ENCODE assay signal across 26 cellular contexts in genomic region chr22:42194953-42195352, GRCh38.
A peak's percentile ranks its signal among the peaks of the same experiment; 100 is the strongest.
DNase-seq lines count a peak whose midpoint lies in the region; ATAC-seq, FAIRE-seq and TF ChIP-seq lines count a peak whose summit lies in the region.
"Had no signal": no experiment of that assay in that cellular context is flagged by ENCODE, and none has a peak within 500 bp of the region (broad histone marks: within the 10 kb centered on the region; RNA-seq: fewer than 3 reads in every experiment).

No MANE protein-coding gene starts in this region.

- H3K79me1 ChIP-seq in mesendoderm (ENCODE audit: low read length) = peaks cover 43% of the 10 kb centered on the region

- H2AFZ ChIP-seq in Karpas-422 (ENCODE audit: low read length) = no peak overlapping the region

- no peaks in the 10 kb centered on the region for H3K27me3 ChIP-seq in CD4-positive, alpha-beta T cell (ENCODE audit: control insufficient read depth, insufficient read depth, low read length)
- H3K27me3 ChIP-seq in Karpas-422 (ENCODE audit: low read length) (no peaks in the 10 kb centered on the region), endodermal cell (ENCODE audit: control insufficient read depth, insufficient read depth, low read length, poor library complexity, severe bottlenecking) (no peaks in the 10 kb centered on the region), mesendoderm (ENCODE audit: insufficient read depth, low read length, poor library complexity) (no peaks in the 10 kb centered on the region)
- H3K27me3 ChIP-seq: adrenal gland, BLaER1, left lung, right lobe of liver, SJSA1, vagina had no signal

- CTCF ChIA-PET in CD4-positive, alpha-beta T cell (lab: Charles Lee) = no interaction called here

- H4K20me1 ChIP-seq in Karpas-422 (ENCODE audit: insufficient read depth, low read depth, low read length) = peaks cover 13% of the 10 kb centered on the region

- H3K36me3 Mint-ChIP-seq in CD4-positive, alpha-beta T cell (ENCODE audit: low read depth) = peaks cover 20% of the 10 kb centered on the region
- peaks cover 8% of the 10 kb centered on the region for H3K36me3 Mint-ChIP-seq in endodermal cell (ENCODE audit: low read depth)

- no peak overlapping the region for H3K23ac ChIP-seq in mesendoderm (ENCODE audit: low read length)

- H3K4me3 ChIP-seq in Karpas-422 (ENCODE audit: low read length) = no peak overlapping the region
- no peak overlapping the region for H3K4me3 ChIP-seq in endodermal cell (ENCODE audit: low read length)
- no peak overlapping the region for H3K4me3 ChIP-seq in mesendoderm (ENCODE audit: low read length)
- H3K4me3 ChIP-seq: adrenal gland, BLaER1, left lung, prostate gland, right lobe of liver, SJSA1, thoracic aorta, vagina had no signal

- H2BK120ac ChIP-seq in mesendoderm (ENCODE audit: low read depth, low read length) = no peak overlapping the region

- H3K9me2 ChIP-seq in Karpas-422 (replicated peaks; ENCODE audit: insufficient read depth, low read length) = no peaks in the 10 kb centered on the region

- peaks cover 96% of the 10 kb centered on the region for H3K79me2 ChIP-seq in Karpas-422 (ENCODE audit: low read length)
- peaks cover 53% of the 10 kb centered on the region for H3K79me2 ChIP-seq in mesendoderm (ENCODE audit: control insufficient read depth, insufficient read depth, low read length)

- H3K36me3 ChIP-seq in Karpas-422 (ENCODE audit: insufficient read depth, low read length) = peaks cover 2% of the 10 kb centered on the region; the same call in 1 of the 2 replicates
- H3K36me3 ChIP-seq in endodermal cell (ENCODE audit: control insufficient read depth, insufficient read depth, low read length) = peaks cover 5% of the 10 kb centered on the region
- no peaks in the 10 kb centered on the region for H3K36me3 ChIP-seq in mesendoderm (ENCODE audit: control insufficient read depth, insufficient read depth, low read length)
- H3K36me3 ChIP-seq: adrenal gland, left lung, prostate gland, right lobe of liver, SJSA1, thoracic aorta, vagina had no signal

- H3K4me1 Mint-ChIP-seq in CD4-positive, alpha-beta T cell (ENCODE audit: low read depth) = peaks cover 87% of the 10 kb centered on the region
- peaks cover 36% of the 10 kb centered on the region for H3K4me1 Mint-ChIP-seq in endodermal cell

- H3K18ac ChIP-seq in mesendoderm (ENCODE audit: low read length) = no peak overlapping the region

- POLR2A ChIA-PET in CD4-positive, alpha-beta T cell (lab: Charles Lee) = no interaction called here

- H3K4me2 ChIP-seq in Karpas-422 (ENCODE audit: low read depth, low read length, poor library complexity, severe bottlenecking) = no peak overlapping the region
- H3K4me2 ChIP-seq in mesendoderm (ENCODE audit: low read length) = no peak overlapping the region

- H4K5ac ChIP-seq in mesendoderm (ENCODE audit: low read length) = no peak overlapping the region

- no peak for TF ChIP-seq CTCF in CD4-positive, alpha-beta T cell (IDR thresholded peaks at IDR 0.05)
- TF ChIP-seq CTCF in endodermal cell (conservative IDR thresholded peaks at IDR 0.05) = no peak

- H3K27me3 Mint-ChIP-seq in CD4-positive, alpha-beta T cell = no peaks in the 10 kb centered on the region
- no peaks in the 10 kb centered on the region for H3K27me3 Mint-ChIP-seq in endodermal cell (ENCODE audit: insufficient read depth)
- H3K27me3 Mint-ChIP-seq: activated CD4-positive, alpha-beta T cell treated with anti-CD3 and anti-CD28 coated beads, Interleukin-2, amount 10 ng/mL, durations not matched to agents 24 days and 14 days; stimulated activated naive CD8-positive, alpha-beta T cell treated with anti-CD3 and anti-CD28 coated beads, Interleukin-15, amount 100 ng/mL, for 72 hours had no signal

- no peak overlapping the region for H2AK5ac ChIP-seq in mesendoderm (ENCODE audit: low read length)

- H3K9me3 ChIP-seq in CD4-positive, alpha-beta T cell (ENCODE audit: control insufficient read depth, low read length) = no peaks in the 10 kb centered on the region
- no peaks in the 10 kb centered on the region for H3K9me3 ChIP-seq in Karpas-422 (ENCODE audit: low read length)
- H3K9me3 ChIP-seq in endodermal cell (ENCODE audit: control insufficient read depth, low read length) = no peaks in the 10 kb centered on the region
- H3K9me3 ChIP-seq: adrenal gland, BLaER1, left lung, prostate gland, right lobe of liver, SJSA1, thoracic aorta, vagina had no signal

- intact Hi-C loops in CD4-positive, alpha-beta T cell (cut with DNase I, micrococcal nuclease) = loop anchor here in 1 of 2 experiments (1.0 kb wide), 1 partner anchor 7 kb away; no protein-coding TSS in a partner anchor

- no peak for FAIRE-seq in GM12892 (lab: Jason Lieb, UNC)
- FAIRE-seq: GM19239 had no signal

- H2BK15ac ChIP-seq in mesendoderm (replicated peaks; ENCODE audit: low read depth) = no peak overlapping the region

- H3K4me3 Mint-ChIP-seq in CD4-positive, alpha-beta T cell = peak overlapping the region; percentile 7
- no peak overlapping the region for H3K4me3 Mint-ChIP-seq in endodermal cell
- H3K4me3 Mint-ChIP-seq: activated CD4-positive, alpha-beta T cell treated with anti-CD3 and anti-CD28 coated beads, Interleukin-2, amount 10 ng/mL, durations not matched to agents 24 days and 14 days; HFFc6; stimulated activated naive CD8-positive, alpha-beta T cell treated with anti-CD3 and anti-CD28 coated beads, Interleukin-15, amount 100 ng/mL, for 72 hours had no signal

- ATAC-seq in CD4-positive, alpha-beta T cell (ENCODE audit: poor library complexity) = no peak
- ATAC-seq: left lung; right lobe of liver; stimulated activated naive CD8-positive, alpha-beta T cell treated with anti-CD3 and anti-CD28 coated beads, Interleukin-15, amount 100 ng/mL, for 72 hours had no signal

- H3K9me3 Mint-ChIP-seq in CD4-positive, alpha-beta T cell = no peaks in the 10 kb centered on the region
- H3K9me3 Mint-ChIP-seq in endodermal cell = no peaks in the 10 kb centered on the region
- H3K9me3 Mint-ChIP-seq: activated CD4-positive, alpha-beta T cell treated with anti-CD3 and anti-CD28 coated beads, Interleukin-2, amount 10 ng/mL, durations not matched to agents 24 days and 14 days; HFFc6; stimulated activated naive CD8-positive, alpha-beta T cell treated with anti-CD3 and anti-CD28 coated beads, Interleukin-15, amount 100 ng/mL, for 72 hours had no signal

- TF ChIP-seq POLR2A in GM12892 (IDR thresholded peaks at IDR 0.05; ENCODE audit: low read depth, low read length) = no peak

- no peak overlapping the region for H3K9ac ChIP-seq in Karpas-422 (ENCODE audit: low read length)
- no peak overlapping the region for H3K9ac ChIP-seq in endodermal cell (ENCODE audit: extremely low read depth, low read length, poor library complexity, severe bottlenecking)
- H3K9ac ChIP-seq in mesendoderm (ENCODE audit: low read length) = no peak overlapping the region
- H3K9ac ChIP-seq: BLaER1 had no signal

- no peak overlapping the region for H3K27ac ChIP-seq in CD4-positive, alpha-beta T cell (ENCODE audit: low read depth, low read length)
- H3K27ac ChIP-seq in Karpas-422 (ENCODE audit: low read length) (0 out of 2 replicates have a peak overlapping the region, but pooled peaks have one; percentile 25), endodermal cell (ENCODE audit: low read depth, low read length) (no peak overlapping the region), mesendoderm (ENCODE audit: low read depth, low read length) (no peak overlapping the region)
- H3K27ac ChIP-seq: adrenal gland, BLaER1, left lung, prostate gland, right lobe of liver, RWPE1, SJSA1, thoracic aorta, vagina had no signal

- peak overlapping the region; percentile 81 for H3K27ac Mint-ChIP-seq in CD4-positive, alpha-beta T cell
- H3K27ac Mint-ChIP-seq in endodermal cell = peak overlapping the region; percentile 45
- H3K27ac Mint-ChIP-seq: activated CD4-positive, alpha-beta T cell treated with anti-CD3 and anti-CD28 coated beads, Interleukin-2, amount 10 ng/mL, durations not matched to agents 24 days and 14 days; HFFc6 had no signal

- H2BK5ac ChIP-seq in mesendoderm (ENCODE audit: low read length) = no peak overlapping the region

- peaks cover 46% of the 10 kb centered on the region for H3K4me1 ChIP-seq in Karpas-422 (ENCODE audit: low read length)
- H3K4me1 ChIP-seq in endodermal cell (ENCODE audit: control insufficient read depth, insufficient read depth, low read length) = peaks cover 4% of the 10 kb centered on the region
- H3K4me1 ChIP-seq in mesendoderm (ENCODE audit: control insufficient read depth, low read depth, low read length) = peaks cover 6% of the 10 kb centered on the region
- H3K4me1 ChIP-seq: left lung, prostate gland, SJSA1 had no signal

- peak overlapping the region; percentile 34 for H3K56ac ChIP-seq in mesendoderm (ENCODE audit: low read length)

- no peak overlapping the region for H4K8ac ChIP-seq in mesendoderm (ENCODE audit: low read depth, low read length)

- no peak for DNase-seq in CD4-positive, alpha-beta T cell
- no peak for DNase-seq in Karpas-422
- no peak for DNase-seq in endodermal cell
- no peak for DNase-seq in mesendoderm
- no peak for DNase-seq in NCI-H524 (lab: John Stamatoyannopoulos, UW)
- no peak for DNase-seq in DMS79 (lab: John Stamatoyannopoulos, UW)
- DNase-seq in GM12892 (ENCODE audit: insufficient read length) = no peak
- DNase-seq: activated CD4-positive, alpha-beta T cell treated with anti-CD3 and anti-CD28 coated beads, Interleukin-2, amount 10 ng/mL, durations not matched to agents 24 days and 14 days; activated naive CD4-positive, alpha-beta T cell treated with Interleukin-2 at 50 U/mL for 16 hours; COR-L47; DND-41; GOT3; HFFc6; left lung; mesenchymal stem cell; right lobe of liver; stimulated activated CD8-positive, alpha-beta memory T cell treated with anti-CD3 and anti-CD28 coated beads, Interleukin-4, amount 100 ng/mL, for 48 hours; stimulated activated naive CD8-positive, alpha-beta T cell treated with anti-CD3 and anti-CD28 coated beads, Interleukin-15, amount 100 ng/mL, for 72 hours had no signal

- H3K4ac ChIP-seq in mesendoderm (ENCODE audit: low read depth, low read length) = no peak overlapping the region
